ENCODE assay signal across 18 cellular contexts in the genomic region with DNA sequence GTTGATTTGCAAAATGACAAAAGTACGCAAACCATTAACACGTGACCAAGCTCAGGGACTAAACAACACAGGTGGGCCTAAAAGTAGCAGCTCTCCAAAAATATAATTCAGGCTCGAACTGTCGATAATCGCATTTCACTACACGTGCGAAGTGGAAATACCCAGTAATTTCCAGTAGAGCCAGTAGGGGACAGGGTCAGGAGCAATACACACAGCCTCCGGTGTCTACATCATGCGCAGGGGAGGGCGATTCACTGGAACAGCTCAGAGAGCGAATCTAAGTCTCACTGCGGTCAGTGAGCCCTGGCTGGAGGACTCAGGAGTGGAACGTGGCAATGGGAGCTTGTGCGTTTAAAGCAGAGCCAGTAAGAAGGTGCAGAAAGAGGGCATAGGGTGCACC. TPM values are rescaled to one million over a fixed set of nuclear protein-coding genes. Genes with fewer than 3 reads are reported as not detected.
DNase-seq lines count a peak whose midpoint lies in the region; ATAC-seq, FAIRE-seq and TF ChIP-seq lines count a peak whose summit lies in the region.
"Had no signal": no experiment of that assay in that cellular context is flagged by ENCODE, and none has a peak within 500 bp of the region (broad histone marks: within the 10 kb centered on the region; RNA-seq: fewer than 3 reads in every experiment).

No MANE protein-coding gene starts in this region.

- ATAC-seq in HepG2 (peak; percentile 54; the same call in 2 of the 3 replicates), right lobe of liver (no peak)
- ATAC-seq: GM12878 had no signal

- H2AFZ ChIP-seq in HepG2 (ENCODE audit: low read length) = no peak overlapping the region
- H2AFZ ChIP-seq: PC-9 had no signal

- H3K9ac ChIP-seq in HepG2 (ENCODE audit: insufficient read depth, low read depth, low read length) = no peak overlapping the region

- no peak for TF ChIP-seq RAD21 in HepG2 (CRISPR knock-in tag; IDR thresholded peaks at IDR 0.05)

- in situ Hi-C loops in HepG2 (cut with HindIII; ENCODE audit: extremely low pct_ligation_motif_present, low pct_unique_long_range_greater_than_20kb) = no loop called here

- H3K27me3 ChIP-seq in HepG2 (ENCODE audit: control insufficient read depth in 1 of 2, insufficient read depth in 2 of 2, low read length in 2 of 2) (no peaks in the 10 kb centered on the region), right lobe of liver (no peaks in the 10 kb centered on the region), WERI-Rb-1 (ENCODE audit: insufficient read depth, low read depth, severe bottlenecking) (no peaks in the 10 kb centered on the region)

- H3K4me1 Mint-ChIP-seq in type B pancreatic cell (ENCODE audit: unreplicated experiment) = peaks cover 6% of the 10 kb centered on the region

- H3K4me2 ChIP-seq in HepG2 (ENCODE audit: low read depth, low read length) = no peak overlapping the region
- H3K4me2 ChIP-seq: PC-9 had no signal

- POLR2A ChIA-PET in HepG2 (lab: Yijun Ruan, JAX) = no interaction called here

- TF ChIP-seq POLR2A in HepG2 (IDR thresholded peaks at IDR 0.05; ENCODE audit: insufficient read depth in 1 of 2, low read depth in 2 of 2, low read length in 2 of 2) (no peak), right lobe of liver (IDR thresholded peaks at IDR 0.05) (no peak)

- no peak for TF ChIP-seq CTCF in HepG2 (CRISPR knock-in tag; IDR thresholded peaks at IDR 0.05)
- TF ChIP-seq CTCF in right lobe of liver (IDR thresholded peaks at IDR 0.05) = peak in 1 of 4 donors; percentile 3
- peak; percentile 41 for TF ChIP-seq CTCF in WERI-Rb-1 (IDR thresholded peaks at IDR 0.05; ENCODE audit: low read depth, low read length)
- TF ChIP-seq CTCF in type B pancreatic cell (conservative IDR thresholded peaks at IDR 0.05) = peak; percentile 40

- WGBS in HepG2 (ENCODE audit: low lambda C conversion rate) = 88% methylated on average over 14 of the region's 14 CpGs
- 93% methylated on average over 12 of the region's 14 CpGs for WGBS in right lobe of liver (ENCODE audit: insufficient coverage, low coverage, low lambda C conversion rate, missing lambda C conversion rate)

- intact Hi-C loops in HepG2 (cut with micrococcal nuclease; ENCODE audit: unreplicated experiment) (no loop called here), right lobe of liver (cut with DNase I) (no loop called here), posterior cingulate gyrus (cut with DNase I) (no loop called here)

- DNase-seq in HepG2 (ENCODE audit: low spot score) (no peak), right lobe of liver (no peak), WERI-Rb-1 (peak; percentile 37), islet precursor cell (peak; percentile 39), type B pancreatic cell (ENCODE audit: extremely low spot score, unreplicated experiment) (no peak), posterior cingulate gyrus (no peak)
- no peak for DNase-seq in stimulated activated CD4-positive, alpha-beta T cell treated with anti-CD3 and anti-CD28 coated beads, Interleukin-2, amount 100 ng/mL, for 24 hours
- DNase-seq in NK-92 treated with Interleukin-12 subunit alpha and Interleukin-12 subunit beta, amount 100 ng/mL, for 24 hours (lab: John Stamatoyannopoulos, UW) = no peak
- DNase-seq: Calu3, H7, KG1, NCI-H1092 treated with DMSO at 0.1 percent for 48 hours, NCI-H1694, NCI-H345, NCI-H526 treated with DMSO at 0.1 percent for 48 hours, PC-9 had no signal

- no peaks in the 10 kb centered on the region for H3K79me2 ChIP-seq in HepG2 (ENCODE audit: insufficient read depth, low read length)

- no peak overlapping the region for H3K27ac ChIP-seq in HepG2 (ENCODE audit: extremely low read length, insufficient read depth, low read length)
- no peak overlapping the region for H3K27ac ChIP-seq in right lobe of liver
- no peak overlapping the region for H3K27ac ChIP-seq in WERI-Rb-1
- H3K27ac ChIP-seq: HL-60, PC-9 had no signal

- CTCF ChIA-PET in HepG2 (lab: Yijun Ruan, JAX; ENCODE audit: low intra/inter-chr PET ratio, low total read pairs) = no interaction called here

- TF ChIP-seq EP300 in HepG2 (IDR thresholded peaks at IDR 0.05; ENCODE audit: low read depth in 2 of 2, low read length in 2 of 2) (no peak), HepG2 (CRISPR knock-in tag; IDR thresholded peaks at IDR 0.05; ENCODE audit: borderline replicate concordance) (no peak)

- no peak for FAIRE-seq in HepG2 (lab: Jason Lieb, UNC)
- FAIRE-seq: GM12878 had no signal

- H3K4me3 Mint-ChIP-seq in type B pancreatic cell = no peak overlapping the region

- no peak overlapping the region for H3K27ac Mint-ChIP-seq in type B pancreatic cell

- H4K20me1 ChIP-seq in HepG2 (ENCODE audit: insufficient read depth, low read length) = no peaks in the 10 kb centered on the region

- H3K27me3 Mint-ChIP-seq in type B pancreatic cell = no peaks in the 10 kb centered on the region

- H3K4me3 ChIP-seq in HepG2 (replicated peaks in 1 of 3; ENCODE audit: insufficient read depth in 1 of 3, low read depth in 2 of 3, low read length in 3 of 3) (no peak overlapping the region), right lobe of liver (no peak overlapping the region), WERI-Rb-1 (ENCODE audit: low read depth, low read length) (no peak overlapping the region)
- H3K4me3 ChIP-seq: GM12878, PC-9 had no signal

- H3K4me1 ChIP-seq in HepG2 (ENCODE audit: insufficient read depth, low read length) = no peaks in the 10 kb centered on the region
- peaks cover 0 to under 1% (median 0%) of the 10 kb centered on the region in 4 donors for H3K4me1 ChIP-seq in right lobe of liver

- H3K9me3 Mint-ChIP-seq in type B pancreatic cell = no peaks in the 10 kb centered on the region

- BruUV-seq in HepG2 (replicated peaks; lab: Mats Ljungman, UMichigan) = no TSS peak

- peaks cover 12 to 33% of the 10 kb centered on the region in 2 experiments for H3K36me3 ChIP-seq in HepG2 (replicated peaks in 1 of 2; ENCODE audit: control insufficient read depth in 1 of 2, insufficient read depth in 2 of 2, low read length in 2 of 2)
- peaks cover 0 to 3% (median 0%) of the 10 kb centered on the region in 4 donors for H3K36me3 ChIP-seq in right lobe of liver
- peaks cover 37% of the 10 kb centered on the region for H3K36me3 ChIP-seq in WERI-Rb-1

- H3K9me3 ChIP-seq in HepG2 (ENCODE audit: low read length) = no peaks in the 10 kb centered on the region
- no peaks in the 10 kb centered on the region for H3K9me3 ChIP-seq in right lobe of liver
- H3K9me3 ChIP-seq in WERI-Rb-1 (ENCODE audit: severe bottlenecking) = no peaks in the 10 kb centered on the region

- peaks cover 26% of the 10 kb centered on the region for H3K36me3 Mint-ChIP-seq in type B pancreatic cell

RNA-seq across cellular contexts. Expression of a gene that starts 40.4 kb away (rescaled TPM):
- total RNA-seq in HepG2 (2016; rRNA removed; fragmentation: Illumina TruSeq; extraction: Trizol) = 67.1 and 71.2 TPM in 2 replicates
- total RNA-seq in HepG2 (2016; cell fraction: cytosol; rRNA removed; fragmentation: Illumina TruSeq; extraction: Trizol; ENCODE audit: low read depth) = 486 and 562 TPM in 2 replicates
- total RNA-seq in HepG2 (2016; cell fraction: insoluble cytoplasmic fraction; rRNA removed; fragmentation: Illumina TruSeq; extraction: Trizol) = 65.7 and 69.4 TPM in 2 replicates
- total RNA-seq in HepG2 (2016; cell fraction: membrane; rRNA removed; fragmentation: Illumina TruSeq; extraction: Trizol) = 174 and 189 TPM in 2 replicates
- 32.6 and 38.0 TPM in 2 replicates for total RNA-seq in HepG2 (2016; cell fraction: nucleus; rRNA removed; fragmentation: Illumina TruSeq; extraction: Trizol)
- 26.6 and 30.3 TPM in 2 replicates for polyA plus RNA-seq in HepG2 (2011; rRNA removed)
- 17.9 and 21.3 TPM in 2 replicates for polyA plus RNA-seq in HepG2 (2011; cell fraction: cytosol; rRNA removed)
- 9.0 and 9.6 TPM in 2 replicates for polyA plus RNA-seq in HepG2 (2011; cell fraction: nucleus; rRNA removed)
- polyA plus RNA-seq in HepG2 (2012) = 30.1 and 35.9 TPM in 2 replicates
- 31.4 and 32.0 TPM in 2 replicates for polyA plus RNA-seq in HepG2 (2016; cell fraction: cytosol; fragmentation: Illumina TruSeq; extraction: Trizol; ENCODE audit: low read depth)
- polyA plus RNA-seq in HepG2 (2016; cell fraction: insoluble cytoplasmic fraction; fragmentation: Illumina TruSeq; extraction: Trizol; ENCODE audit: low read depth) = 60.4 and 64.7 TPM in 2 replicates
- polyA plus RNA-seq in HepG2 (2016; cell fraction: membrane; fragmentation: Illumina TruSeq; extraction: Trizol; ENCODE audit: low read depth) = 47.6 and 54.1 TPM in 2 replicates
- polyA plus RNA-seq in HepG2 (2016; cell fraction: nucleus; fragmentation: Illumina TruSeq; extraction: Trizol; ENCODE audit: insufficient read depth, low read depth) = 32.3 and 34.4 TPM in 2 replicates
- polyA minus RNA-seq in HepG2 (2011; rRNA and poly(A)+ RNA removed; ENCODE audit: low replicate concordance) = 45.8 and 74.7 TPM in 2 replicates
- polyA minus RNA-seq in HepG2 (2011; cell fraction: cytosol; rRNA and poly(A)+ RNA removed) = 54.3 and 55.8 TPM in 2 replicates
- 34.1 and 34.2 TPM in 2 replicates for polyA minus RNA-seq in HepG2 (2011; cell fraction: nucleus; rRNA and poly(A)+ RNA removed)
- 10 to 100 TPM; 24.7 to 42.0 (median 28.8) TPM for total RNA-seq in right lobe of liver
- total RNA-seq in type B pancreatic cell (ENCODE audit: low replicate concordance) = 50.2 and 52.7 TPM in 2 replicates

RNA-seq across cellular contexts. Expression of a gene that starts 40.9 kb away (rescaled TPM):
- total RNA-seq in HepG2 (2016; rRNA removed; fragmentation: Illumina TruSeq; extraction: Trizol) (9.7 and 16.5 TPM in 2 replicates), right lobe of liver (10 to 100 TPM; 11.8 to 23.4 (median 15.4) TPM), type B pancreatic cell (ENCODE audit: low replicate concordance) (66.2 and 84.0 TPM in 2 replicates)
- 5.1 and 6.8 TPM in 2 replicates for total RNA-seq in HepG2 (2016; cell fraction: cytosol; rRNA removed; fragmentation: Illumina TruSeq; extraction: Trizol; ENCODE audit: low read depth)
- 10.3 and 17.3 TPM in 2 replicates for total RNA-seq in HepG2 (2016; cell fraction: insoluble cytoplasmic fraction; rRNA removed; fragmentation: Illumina TruSeq; extraction: Trizol)
- total RNA-seq in HepG2 (2016; cell fraction: membrane; rRNA removed; fragmentation: Illumina TruSeq; extraction: Trizol) = 17.8 and 18.8 TPM in 2 replicates
- 27.1 and 31.3 TPM in 2 replicates for total RNA-seq in HepG2 (2016; cell fraction: nucleus; rRNA removed; fragmentation: Illumina TruSeq; extraction: Trizol)
- polyA plus RNA-seq in HepG2 (2011; rRNA removed) = 4.9 and 14.0 TPM in 2 replicates
- polyA plus RNA-seq in HepG2 (2011; cell fraction: cytosol; rRNA removed) = 4.0 and 5.4 TPM in 2 replicates
- 10.8 and 10.9 TPM in 2 replicates for polyA plus RNA-seq in HepG2 (2011; cell fraction: nucleus; rRNA removed)
- polyA plus RNA-seq in HepG2 (2012) = 25.5 and 37.8 TPM in 2 replicates
- polyA plus RNA-seq in HepG2 (2016; cell fraction: cytosol; fragmentation: Illumina TruSeq; extraction: Trizol; ENCODE audit: low read depth) = 13.3 and 14.2 TPM in 2 replicates
- polyA plus RNA-seq in HepG2 (2016; cell fraction: insoluble cytoplasmic fraction; fragmentation: Illumina TruSeq; extraction: Trizol; ENCODE audit: low read depth) = 30.0 and 42.2 TPM in 2 replicates
- polyA plus RNA-seq in HepG2 (2016; cell fraction: membrane; fragmentation: Illumina TruSeq; extraction: Trizol; ENCODE audit: low read depth) = 26.4 and 33.9 TPM in 2 replicates
- 35.3 and 41.4 TPM in 2 replicates for polyA plus RNA-seq in HepG2 (2016; cell fraction: nucleus; fragmentation: Illumina TruSeq; extraction: Trizol; ENCODE audit: insufficient read depth, low read depth)
- polyA minus RNA-seq in HepG2 (2011; rRNA and poly(A)+ RNA removed; ENCODE audit: low replicate concordance) = 10.0 and 16.9 TPM in 2 replicates
- polyA minus RNA-seq in HepG2 (2011; cell fraction: cytosol; rRNA and poly(A)+ RNA removed) = 15.8 and 19.7 TPM in 2 replicates
- polyA minus RNA-seq in HepG2 (2011; cell fraction: nucleus; rRNA and poly(A)+ RNA removed) = 40.8 and 43.4 TPM in 2 replicates

Comparison
In these comparisons a context has a peak if more than half of its experiments do, and no peak if none do; other contexts are left out.
1. DNase-seq: peak in WERI-Rb-1 (single experiment) and islet precursor cell (single experiment); none in HepG2 (single experiment), right lobe of liver (0 of 3), type B pancreatic cell (single experiment), stimulated activated CD4-positive, alpha-beta T cell treated with anti-CD3 and anti-CD28 coated beads, Interleukin-2, amount 100 ng/mL, for 24 hours (0 of 2), posterior cingulate gyrus (0 of 10) and NK-92 treated with Interleukin-12 subunit alpha and Interleukin-12 subunit beta, amount 100 ng/mL, for 24 hours (single experiment).